1 cellular context compared by ENCODE assay signal in the genomic region with DNA sequence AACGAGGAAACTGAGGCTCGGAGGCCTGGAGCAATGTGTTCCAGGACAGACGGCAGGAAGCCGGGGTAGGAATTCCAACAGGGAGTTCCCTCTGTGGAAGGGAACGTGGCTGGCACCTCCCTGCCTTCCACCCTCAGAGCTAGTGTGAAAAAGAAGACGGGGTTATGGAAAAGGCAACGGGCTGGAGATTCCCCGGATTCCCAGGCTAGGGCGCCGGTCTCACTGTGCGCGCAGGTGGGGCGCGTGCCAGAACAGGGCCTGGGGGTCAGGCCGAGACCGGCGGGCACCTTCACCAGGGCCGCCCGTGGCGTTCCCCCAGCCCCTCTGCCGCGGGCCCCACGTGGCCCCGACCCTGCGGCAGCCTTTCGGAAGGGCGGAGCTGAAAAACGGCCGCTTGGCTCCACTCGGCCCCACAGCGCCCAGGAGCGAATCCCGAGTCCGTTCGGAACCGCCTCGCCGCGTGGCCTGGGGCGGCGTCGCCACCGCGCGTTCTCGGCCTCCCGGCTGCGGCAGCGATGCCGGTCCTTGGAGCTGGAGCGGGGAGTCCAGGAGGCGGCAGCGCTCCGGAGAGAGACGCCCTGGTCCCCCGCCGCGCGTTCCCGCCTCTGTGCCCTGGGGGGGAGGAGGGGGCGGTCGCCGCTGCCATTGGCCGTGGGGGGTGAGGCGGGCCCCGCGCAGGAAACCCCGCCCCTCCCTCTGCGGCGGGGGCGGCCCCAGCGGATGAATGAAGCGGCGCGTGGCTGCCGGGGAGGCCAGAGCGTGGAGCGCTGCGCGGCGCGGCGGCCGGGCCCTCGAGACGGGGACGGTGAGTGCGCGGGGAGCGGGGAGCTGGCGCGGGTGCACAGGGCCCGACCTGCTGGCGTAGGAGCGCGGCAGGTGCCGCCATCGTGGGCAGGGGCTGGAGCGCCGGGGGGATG.
TF ChIP-seq lines count a peak whose summit lies in the region.

A gene with protein sequence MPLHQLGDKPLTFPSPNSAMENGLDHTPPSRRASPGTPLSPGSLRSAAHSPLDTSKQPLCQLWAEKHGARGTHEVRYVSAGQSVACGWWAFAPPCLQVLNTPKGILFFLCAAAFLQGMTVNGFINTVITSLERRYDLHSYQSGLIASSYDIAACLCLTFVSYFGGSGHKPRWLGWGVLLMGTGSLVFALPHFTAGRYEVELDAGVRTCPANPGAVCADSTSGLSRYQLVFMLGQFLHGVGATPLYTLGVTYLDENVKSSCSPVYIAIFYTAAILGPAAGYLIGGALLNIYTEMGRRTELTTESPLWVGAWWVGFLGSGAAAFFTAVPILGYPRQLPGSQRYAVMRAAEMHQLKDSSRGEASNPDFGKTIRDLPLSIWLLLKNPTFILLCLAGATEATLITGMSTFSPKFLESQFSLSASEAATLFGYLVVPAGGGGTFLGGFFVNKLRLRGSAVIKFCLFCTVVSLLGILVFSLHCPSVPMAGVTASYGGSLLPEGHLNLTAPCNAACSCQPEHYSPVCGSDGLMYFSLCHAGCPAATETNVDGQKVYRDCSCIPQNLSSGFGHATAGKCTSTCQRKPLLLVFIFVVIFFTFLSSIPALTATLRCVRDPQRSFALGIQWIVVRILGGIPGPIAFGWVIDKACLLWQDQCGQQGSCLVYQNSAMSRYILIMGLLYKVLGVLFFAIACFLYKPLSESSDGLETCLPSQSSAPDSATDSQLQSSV (plus strand): TSS at position 755 of the 917 bp plus-strand sequence. CDS start 13,952 bp downstream, outside the sequence.

TF ChIP-seq in K562, 482 proteins besides CTCF, POLR2A, EP300 and RAD21 (continued from another document and continues in another):
- TF ChIP-seq, protein P1, sequence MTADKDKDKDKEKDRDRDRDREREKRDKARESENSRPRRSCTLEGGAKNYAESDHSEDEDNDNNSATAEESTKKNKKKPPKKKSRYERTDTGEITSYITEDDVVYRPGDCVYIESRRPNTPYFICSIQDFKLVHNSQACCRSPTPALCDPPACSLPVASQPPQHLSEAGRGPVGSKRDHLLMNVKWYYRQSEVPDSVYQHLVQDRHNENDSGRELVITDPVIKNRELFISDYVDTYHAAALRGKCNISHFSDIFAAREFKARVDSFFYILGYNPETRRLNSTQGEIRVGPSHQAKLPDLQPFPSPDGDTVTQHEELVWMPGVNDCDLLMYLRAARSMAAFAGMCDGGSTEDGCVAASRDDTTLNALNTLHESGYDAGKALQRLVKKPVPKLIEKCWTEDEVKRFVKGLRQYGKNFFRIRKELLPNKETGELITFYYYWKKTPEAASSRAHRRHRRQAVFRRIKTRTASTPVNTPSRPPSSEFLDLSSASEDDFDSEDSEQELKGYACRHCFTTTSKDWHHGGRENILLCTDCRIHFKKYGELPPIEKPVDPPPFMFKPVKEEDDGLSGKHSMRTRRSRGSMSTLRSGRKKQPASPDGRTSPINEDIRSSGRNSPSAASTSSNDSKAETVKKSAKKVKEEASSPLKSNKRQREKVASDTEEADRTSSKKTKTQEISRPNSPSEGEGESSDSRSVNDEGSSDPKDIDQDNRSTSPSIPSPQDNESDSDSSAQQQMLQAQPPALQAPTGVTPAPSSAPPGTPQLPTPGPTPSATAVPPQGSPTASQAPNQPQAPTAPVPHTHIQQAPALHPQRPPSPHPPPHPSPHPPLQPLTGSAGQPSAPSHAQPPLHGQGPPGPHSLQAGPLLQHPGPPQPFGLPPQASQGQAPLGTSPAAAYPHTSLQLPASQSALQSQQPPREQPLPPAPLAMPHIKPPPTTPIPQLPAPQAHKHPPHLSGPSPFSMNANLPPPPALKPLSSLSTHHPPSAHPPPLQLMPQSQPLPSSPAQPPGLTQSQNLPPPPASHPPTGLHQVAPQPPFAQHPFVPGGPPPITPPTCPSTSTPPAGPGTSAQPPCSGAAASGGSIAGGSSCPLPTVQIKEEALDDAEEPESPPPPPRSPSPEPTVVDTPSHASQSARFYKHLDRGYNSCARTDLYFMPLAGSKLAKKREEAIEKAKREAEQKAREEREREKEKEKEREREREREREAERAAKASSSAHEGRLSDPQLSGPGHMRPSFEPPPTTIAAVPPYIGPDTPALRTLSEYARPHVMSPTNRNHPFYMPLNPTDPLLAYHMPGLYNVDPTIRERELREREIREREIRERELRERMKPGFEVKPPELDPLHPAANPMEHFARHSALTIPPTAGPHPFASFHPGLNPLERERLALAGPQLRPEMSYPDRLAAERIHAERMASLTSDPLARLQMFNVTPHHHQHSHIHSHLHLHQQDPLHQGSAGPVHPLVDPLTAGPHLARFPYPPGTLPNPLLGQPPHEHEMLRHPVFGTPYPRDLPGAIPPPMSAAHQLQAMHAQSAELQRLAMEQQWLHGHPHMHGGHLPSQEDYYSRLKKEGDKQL (CRISPR knock-in tag; IDR thresholded peaks at IDR 0.05; ENCODE audit: borderline replicate concordance) = no peak
- TF ChIP-seq GATAD2A (IDR thresholded peaks at IDR 0.05) (no peak), CBX3 (IDR thresholded peaks at IDR 0.05; ENCODE audit: borderline replicate concordance in 1 of 2, low read length in 2 of 2) (peak in 1 of 2 experiments; percentile 31; a peak in 1 of 3 replicates), MEIS2 (IDR thresholded peaks at IDR 0.05; ENCODE audit: partially characterized antibody) (no peak), EGR1 (conservative IDR thresholded peaks at IDR 0.05) (peak; percentile 84), GABPB2 (CRISPR knock-in tag; conservative IDR thresholded peaks at IDR 0.05) (no peak), HIVEP1 (CRISPR knock-in tag; IDR thresholded peaks at IDR 0.05) (no peak), BCL6 (CRISPR knock-in tag; IDR thresholded peaks at IDR 0.05) (no peak), DNMT1 (IDR thresholded peaks at IDR 0.05) (no peak), EP400 (IDR thresholded peaks at IDR 0.05) (peak; percentile 84; the same call in 1 of the 2 replicates), SUPT5H (IDR thresholded peaks at IDR 0.05) (peak; percentile 78), ESRRA (IDR thresholded peaks at IDR 0.05; ENCODE audit: borderline replicate concordance, low read depth) (no peak; the same call in 1 of the 2 replicates), ZNF224 (CRISPR knock-in tag; IDR thresholded peaks at IDR 0.05) (peak; percentile 31; the same call in 1 of the 2 replicates), SIRT6 (IDR thresholded peaks at IDR 0.05; ENCODE audit: low read depth, low read length) (no peak), ZFX (CRISPR knock-in tag; IDR thresholded peaks at IDR 0.05) (peak; percentile 72), PHF20 (IDR thresholded peaks at IDR 0.05; ENCODE audit: partially characterized antibody) (peak; percentile 62), POLR2B (IDR thresholded peaks at IDR 0.05; ENCODE audit: low read depth, partially characterized antibody) (peak; percentile 52), SMAD4 (CRISPR knock-in tag; conservative IDR thresholded peaks at IDR 0.05) (0 out of 2 replicates have a peak, but pooled peaks have one; percentile 17), CREM (IDR thresholded peaks at IDR 0.05; ENCODE audit: low read depth) (peak; percentile 38; the same call in 1 of the 2 replicates), SIN3A (IDR thresholded peaks at IDR 0.05; ENCODE audit: borderline replicate concordance in 2 of 2, control insufficient read depth in 1 of 2, low read depth in 2 of 2, low read length in 2 of 2) (peak; percentile 73 to 82; a peak in 3 of 4 replicates), KDM5B (IDR thresholded peaks at IDR 0.05; ENCODE audit: insufficient replicate concordance, low read depth, low read length) (peak; percentile 35), PURB (CRISPR knock-in tag; IDR thresholded peaks at IDR 0.05; ENCODE audit: low read depth) (no peak), ZKSCAN8 (CRISPR knock-in tag; IDR thresholded peaks at IDR 0.05) (no peak), GABPB1 (CRISPR knock-in tag; IDR thresholded peaks at IDR 0.05) (peak; percentile 49; the same call in 1 of the 2 replicates), CCNT2 (IDR thresholded peaks at IDR 0.05; ENCODE audit: borderline replicate concordance, extremely low read depth, insufficient read length, low read depth, low read length) (peak; percentile 56), MCM2 (IDR thresholded peaks at IDR 0.05; ENCODE audit: low read depth) (no peak), HNRNPLL (IDR thresholded peaks at IDR 0.05; ENCODE audit: low read depth, low read length, poor library complexity, severe bottlenecking) (peak; percentile 10)
- TF ChIP-seq, protein P2, sequence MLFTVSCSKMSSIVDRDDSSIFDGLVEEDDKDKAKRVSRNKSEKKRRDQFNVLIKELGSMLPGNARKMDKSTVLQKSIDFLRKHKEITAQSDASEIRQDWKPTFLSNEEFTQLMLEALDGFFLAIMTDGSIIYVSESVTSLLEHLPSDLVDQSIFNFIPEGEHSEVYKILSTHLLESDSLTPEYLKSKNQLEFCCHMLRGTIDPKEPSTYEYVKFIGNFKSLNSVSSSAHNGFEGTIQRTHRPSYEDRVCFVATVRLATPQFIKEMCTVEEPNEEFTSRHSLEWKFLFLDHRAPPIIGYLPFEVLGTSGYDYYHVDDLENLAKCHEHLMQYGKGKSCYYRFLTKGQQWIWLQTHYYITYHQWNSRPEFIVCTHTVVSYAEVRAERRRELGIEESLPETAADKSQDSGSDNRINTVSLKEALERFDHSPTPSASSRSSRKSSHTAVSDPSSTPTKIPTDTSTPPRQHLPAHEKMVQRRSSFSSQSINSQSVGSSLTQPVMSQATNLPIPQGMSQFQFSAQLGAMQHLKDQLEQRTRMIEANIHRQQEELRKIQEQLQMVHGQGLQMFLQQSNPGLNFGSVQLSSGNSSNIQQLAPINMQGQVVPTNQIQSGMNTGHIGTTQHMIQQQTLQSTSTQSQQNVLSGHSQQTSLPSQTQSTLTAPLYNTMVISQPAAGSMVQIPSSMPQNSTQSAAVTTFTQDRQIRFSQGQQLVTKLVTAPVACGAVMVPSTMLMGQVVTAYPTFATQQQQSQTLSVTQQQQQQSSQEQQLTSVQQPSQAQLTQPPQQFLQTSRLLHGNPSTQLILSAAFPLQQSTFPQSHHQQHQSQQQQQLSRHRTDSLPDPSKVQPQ (CRISPR knock-in tag; IDR thresholded peaks at IDR 0.05; ENCODE audit: borderline replicate concordance) = no peak
- TF ChIP-seq, protein P3, sequence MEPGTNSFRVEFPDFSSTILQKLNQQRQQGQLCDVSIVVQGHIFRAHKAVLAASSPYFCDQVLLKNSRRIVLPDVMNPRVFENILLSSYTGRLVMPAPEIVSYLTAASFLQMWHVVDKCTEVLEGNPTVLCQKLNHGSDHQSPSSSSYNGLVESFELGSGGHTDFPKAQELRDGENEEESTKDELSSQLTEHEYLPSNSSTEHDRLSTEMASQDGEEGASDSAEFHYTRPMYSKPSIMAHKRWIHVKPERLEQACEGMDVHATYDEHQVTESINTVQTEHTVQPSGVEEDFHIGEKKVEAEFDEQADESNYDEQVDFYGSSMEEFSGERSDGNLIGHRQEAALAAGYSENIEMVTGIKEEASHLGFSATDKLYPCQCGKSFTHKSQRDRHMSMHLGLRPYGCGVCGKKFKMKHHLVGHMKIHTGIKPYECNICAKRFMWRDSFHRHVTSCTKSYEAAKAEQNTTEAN (CRISPR knock-in tag; IDR thresholded peaks at IDR 0.05) = 0 out of 2 replicates have a peak, but pooled peaks have one; percentile 27
- TF ChIP-seq, protein P4, sequence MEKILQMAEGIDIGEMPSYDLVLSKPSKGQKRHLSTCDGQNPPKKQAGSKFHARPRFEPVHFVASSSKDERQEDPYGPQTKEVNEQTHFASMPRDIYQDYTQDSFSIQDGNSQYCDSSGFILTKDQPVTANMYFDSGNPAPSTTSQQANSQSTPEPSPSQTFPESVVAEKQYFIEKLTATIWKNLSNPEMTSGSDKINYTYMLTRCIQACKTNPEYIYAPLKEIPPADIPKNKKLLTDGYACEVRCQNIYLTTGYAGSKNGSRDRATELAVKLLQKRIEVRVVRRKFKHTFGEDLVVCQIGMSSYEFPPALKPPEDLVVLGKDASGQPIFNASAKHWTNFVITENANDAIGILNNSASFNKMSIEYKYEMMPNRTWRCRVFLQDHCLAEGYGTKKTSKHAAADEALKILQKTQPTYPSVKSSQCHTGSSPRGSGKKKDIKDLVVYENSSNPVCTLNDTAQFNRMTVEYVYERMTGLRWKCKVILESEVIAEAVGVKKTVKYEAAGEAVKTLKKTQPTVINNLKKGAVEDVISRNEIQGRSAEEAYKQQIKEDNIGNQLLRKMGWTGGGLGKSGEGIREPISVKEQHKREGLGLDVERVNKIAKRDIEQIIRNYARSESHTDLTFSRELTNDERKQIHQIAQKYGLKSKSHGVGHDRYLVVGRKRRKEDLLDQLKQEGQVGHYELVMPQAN (IDR thresholded peaks at IDR 0.05; ENCODE audit: borderline replicate concordance) = 0 out of 2 replicates have a peak, but pooled peaks have one; percentile 25
- TF ChIP-seq, protein P5, sequence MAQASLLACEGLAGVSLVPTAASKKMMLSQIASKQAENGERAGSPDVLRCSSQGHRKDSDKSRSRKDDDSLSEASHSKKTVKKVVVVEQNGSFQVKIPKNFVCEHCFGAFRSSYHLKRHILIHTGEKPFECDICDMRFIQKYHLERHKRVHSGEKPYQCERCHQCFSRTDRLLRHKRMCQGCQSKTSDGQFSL (CRISPR knock-in tag; IDR thresholded peaks at IDR 0.05) = peak; percentile 90
- TF ChIP-seq, protein P5 (tag; IDR thresholded peaks at IDR 0.05) = peak in 1 of 2 experiments; percentile 58; a peak in 1 of 4 replicates
- TF ChIP-seq, protein P6, sequence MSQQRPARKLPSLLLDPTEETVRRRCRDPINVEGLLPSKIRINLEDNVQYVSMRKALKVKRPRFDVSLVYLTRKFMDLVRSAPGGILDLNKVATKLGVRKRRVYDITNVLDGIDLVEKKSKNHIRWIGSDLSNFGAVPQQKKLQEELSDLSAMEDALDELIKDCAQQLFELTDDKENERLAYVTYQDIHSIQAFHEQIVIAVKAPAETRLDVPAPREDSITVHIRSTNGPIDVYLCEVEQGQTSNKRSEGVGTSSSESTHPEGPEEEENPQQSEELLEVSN (IDR thresholded peaks at IDR 0.05; ENCODE audit: borderline replicate concordance in 1 of 2, extremely low read depth in 1 of 2, insufficient read depth in 1 of 2, insufficient read length in 1 of 2, low read depth in 1 of 2, low read length in 1 of 2, poor library complexity in 1 of 2, severe bottlenecking in 1 of 2) = peak; percentile 70 to 95
- TF ChIP-seq, protein P7, sequence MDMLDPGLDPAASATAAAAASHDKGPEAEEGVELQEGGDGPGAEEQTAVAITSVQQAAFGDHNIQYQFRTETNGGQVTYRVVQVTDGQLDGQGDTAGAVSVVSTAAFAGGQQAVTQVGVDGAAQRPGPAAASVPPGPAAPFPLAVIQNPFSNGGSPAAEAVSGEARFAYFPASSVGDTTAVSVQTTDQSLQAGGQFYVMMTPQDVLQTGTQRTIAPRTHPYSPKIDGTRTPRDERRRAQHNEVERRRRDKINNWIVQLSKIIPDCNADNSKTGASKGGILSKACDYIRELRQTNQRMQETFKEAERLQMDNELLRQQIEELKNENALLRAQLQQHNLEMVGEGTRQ (CRISPR knock-in tag; IDR thresholded peaks at IDR 0.05) = peak; percentile 62
- TF ChIP-seq, protein P8, sequence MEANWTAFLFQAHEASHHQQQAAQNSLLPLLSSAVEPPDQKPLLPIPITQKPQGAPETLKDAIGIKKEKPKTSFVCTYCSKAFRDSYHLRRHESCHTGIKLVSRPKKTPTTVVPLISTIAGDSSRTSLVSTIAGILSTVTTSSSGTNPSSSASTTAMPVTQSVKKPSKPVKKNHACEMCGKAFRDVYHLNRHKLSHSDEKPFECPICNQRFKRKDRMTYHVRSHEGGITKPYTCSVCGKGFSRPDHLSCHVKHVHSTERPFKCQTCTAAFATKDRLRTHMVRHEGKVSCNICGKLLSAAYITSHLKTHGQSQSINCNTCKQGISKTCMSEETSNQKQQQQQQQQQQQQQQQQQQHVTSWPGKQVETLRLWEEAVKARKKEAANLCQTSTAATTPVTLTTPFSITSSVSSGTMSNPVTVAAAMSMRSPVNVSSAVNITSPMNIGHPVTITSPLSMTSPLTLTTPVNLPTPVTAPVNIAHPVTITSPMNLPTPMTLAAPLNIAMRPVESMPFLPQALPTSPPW (CRISPR knock-in tag; IDR thresholded peaks at IDR 0.05) = peak; percentile 91
